Comparison of ENCODE assay signal across 1 cellular context in genomic region chr19:45927565-45928261, GRCh38.
A peak's percentile ranks its signal among the peaks of the same experiment; 100 is the strongest.
TF ChIP-seq lines count a peak whose summit lies in the region.

No MANE protein-coding gene starts in this region.

TF ChIP-seq in HepG2, 621 proteins besides CTCF, POLR2A, EP300 and RAD21 (continued from another document and continues in another):
- no peak for TF ChIP-seq ATM (IDR thresholded peaks at IDR 0.05; ENCODE audit: borderline replicate concordance)
- no peak for TF ChIP-seq DNMT1 (CRISPR knock-in tag; IDR thresholded peaks at IDR 0.05)
- TF ChIP-seq ZNF354B (CRISPR knock-in tag; IDR thresholded peaks at IDR 0.05): no peak
- no peak for TF ChIP-seq ZNF12 (CRISPR knock-in tag; IDR thresholded peaks at IDR 0.05)
- peak; percentile 58; the same call in 1 of the 2 replicates for TF ChIP-seq ZNF580 (CRISPR knock-in tag; IDR thresholded peaks at IDR 0.05; ENCODE audit: borderline replicate concordance, low read depth)
- no peak for TF ChIP-seq FOXA1 (IDR thresholded peaks at IDR 0.05)
- no peak for TF ChIP-seq FOXA1 (CRISPR knock-in tag; IDR thresholded peaks at IDR 0.05)
- TF ChIP-seq SRSF9 (IDR thresholded peaks at IDR 0.05; ENCODE audit: borderline replicate concordance, insufficient read depth, low read depth, low read length, poor library complexity, severe bottlenecking): no peak
- peak; percentile 74; the same call in 1 of the 2 replicates for TF ChIP-seq CCDC6 (CRISPR knock-in tag; IDR thresholded peaks at IDR 0.05)
- TF ChIP-seq AKNA (CRISPR knock-in tag; IDR thresholded peaks at IDR 0.05; ENCODE audit: borderline replicate concordance): no peak
- TF ChIP-seq TBP (CRISPR knock-in tag; IDR thresholded peaks at IDR 0.05): no peak
- no peak for TF ChIP-seq ZNF546 (CRISPR knock-in tag; conservative IDR thresholded peaks at IDR 0.05)
- TF ChIP-seq SUZ12 (IDR thresholded peaks at IDR 0.05; ENCODE audit: low read depth, low read length): peak; percentile 87
- 0 out of 2 replicates have a peak, but pooled peaks have one; percentile 82 for TF ChIP-seq TMF1 (CRISPR knock-in tag; IDR thresholded peaks at IDR 0.05; ENCODE audit: low read depth)
- TF ChIP-seq NKX3-1 (CRISPR knock-in tag; IDR thresholded peaks at IDR 0.05): no peak
- TF ChIP-seq GATAD1 (CRISPR knock-in tag; IDR thresholded peaks at IDR 0.05): peak; percentile 85
- TF ChIP-seq SNAPC2 (CRISPR knock-in tag; IDR thresholded peaks at IDR 0.05): peak; percentile 76; the same call in 1 of the 2 replicates
- TF ChIP-seq ZSCAN22 (CRISPR knock-in tag; IDR thresholded peaks at IDR 0.05): no peak
- no peak for TF ChIP-seq UBTF (CRISPR knock-in tag; IDR thresholded peaks at IDR 0.05)
- 0 out of 2 replicates have a peak, but pooled peaks have one; percentile 50 for TF ChIP-seq REXO4 (CRISPR knock-in tag; IDR thresholded peaks at IDR 0.05; ENCODE audit: borderline replicate concordance)
- TF ChIP-seq NFATC3 (CRISPR knock-in tag; IDR thresholded peaks at IDR 0.05): no peak
- TF ChIP-seq ZNF691 (CRISPR knock-in tag; IDR thresholded peaks at IDR 0.05; ENCODE audit: borderline replicate concordance, low read depth): no peak
- TF ChIP-seq E2F5 (CRISPR knock-in tag; conservative IDR thresholded peaks at IDR 0.05): peak; percentile 100
- TF ChIP-seq FOXM1 (CRISPR knock-in tag; IDR thresholded peaks at IDR 0.05): no peak
- 0 out of 2 replicates have a peak, but pooled peaks have one; percentile 32 for TF ChIP-seq AHR (CRISPR knock-in tag; IDR thresholded peaks at IDR 0.05)
- peak; percentile 65 for TF ChIP-seq HDAC2 (CRISPR knock-in tag; IDR thresholded peaks at IDR 0.05)
- no peak for TF ChIP-seq ZNF740 (CRISPR knock-in tag; IDR thresholded peaks at IDR 0.05)
- no peak for TF ChIP-seq ZZZ3 (CRISPR knock-in tag; IDR thresholded peaks at IDR 0.05; ENCODE audit: borderline replicate concordance)
- no peak for TF ChIP-seq ZUFSP (CRISPR knock-in tag; IDR thresholded peaks at IDR 0.05; ENCODE audit: borderline replicate concordance)
- no peak for TF ChIP-seq NAIF1 (CRISPR knock-in tag; IDR thresholded peaks at IDR 0.05; ENCODE audit: borderline replicate concordance)
- TF ChIP-seq MTA3 (CRISPR knock-in tag; IDR thresholded peaks at IDR 0.05): no peak
- TF ChIP-seq BRCA1 (CRISPR knock-in tag; IDR thresholded peaks at IDR 0.05): no peak
- no peak for TF ChIP-seq EZH2 (conservative IDR thresholded peaks at IDR 0.05; ENCODE audit: low read depth, low read length)
- TF ChIP-seq PHF5A (CRISPR knock-in tag; IDR thresholded peaks at IDR 0.05; ENCODE audit: low read depth, unreplicated experiment): no peak
- TF ChIP-seq ZNF275 (CRISPR knock-in tag; IDR thresholded peaks at IDR 0.05; ENCODE audit: borderline replicate concordance): no peak
- TF ChIP-seq GABPB1 (CRISPR knock-in tag; IDR thresholded peaks at IDR 0.05): peak; percentile 91
- no peak for TF ChIP-seq FOXJ3 (CRISPR knock-in tag; IDR thresholded peaks at IDR 0.05; ENCODE audit: borderline replicate concordance)
- no peak for TF ChIP-seq FOXP1 (IDR thresholded peaks at IDR 0.05)
- no peak for TF ChIP-seq FOXP1 (CRISPR knock-in tag; IDR thresholded peaks at IDR 0.05)
- no peak for TF ChIP-seq ZNF296 (CRISPR knock-in tag; conservative IDR thresholded peaks at IDR 0.05)
- no peak for TF ChIP-seq KDM1A (CRISPR knock-in tag; IDR thresholded peaks at IDR 0.05)
- TF ChIP-seq SOX5 (CRISPR knock-in tag; IDR thresholded peaks at IDR 0.05; ENCODE audit: borderline replicate concordance): peak; percentile 27; the same call in 1 of the 2 replicates
- TF ChIP-seq LBX2 (CRISPR knock-in tag; IDR thresholded peaks at IDR 0.05; ENCODE audit: borderline replicate concordance): no peak
- TF ChIP-seq TRAFD1 (CRISPR knock-in tag; IDR thresholded peaks at IDR 0.05; ENCODE audit: borderline replicate concordance): no peak
- peak; percentile 61; the same call in 1 of the 2 replicates for TF ChIP-seq KMT2A (CRISPR knock-in tag; IDR thresholded peaks at IDR 0.05)
- TF ChIP-seq ZNF724P (CRISPR knock-in tag; IDR thresholded peaks at IDR 0.05; ENCODE audit: borderline replicate concordance): 0 out of 2 replicates have a peak, but pooled peaks have one; percentile 32
- no peak for TF ChIP-seq ZNF333 (CRISPR knock-in tag; IDR thresholded peaks at IDR 0.05; ENCODE audit: borderline replicate concordance)
- TF ChIP-seq E2F2 (CRISPR knock-in tag; IDR thresholded peaks at IDR 0.05; ENCODE audit: borderline replicate concordance): peak; percentile 54; the same call in 1 of the 2 replicates
- no peak for TF ChIP-seq ZNF619 (CRISPR knock-in tag; IDR thresholded peaks at IDR 0.05)
- no peak for TF ChIP-seq PCBP1 (IDR thresholded peaks at IDR 0.05; ENCODE audit: borderline replicate concordance, low read depth, low read length)
- peak; percentile 61; the same call in 1 of the 2 replicates for TF ChIP-seq CHD2 (IDR thresholded peaks at IDR 0.05; ENCODE audit: low read depth, low read length)
- TF ChIP-seq PRMT3 (CRISPR knock-in tag; IDR thresholded peaks at IDR 0.05; ENCODE audit: borderline replicate concordance, low read depth): no peak
